ENCODE assay signal across 33 cellular contexts in genomic region chr7:132551928-132552327, GRCh38. TPM values are rescaled to one million over a fixed set of nuclear protein-coding genes. Genes with fewer than 3 reads are reported as not detected.
"Had no signal": no experiment of that assay in that cellular context is flagged by ENCODE, and none has a peak within 500 bp of the region (broad histone marks: within the 10 kb centered on the region; RNA-seq: fewer than 3 reads in every experiment).

No MANE protein-coding gene starts in this region.

- DNase-seq: activated B cell treated with CpG ODN at 0.5 μM for 24 hours; activated CD4-positive, alpha-beta T cell treated with anti-CD3 and anti-CD28 coated beads for 48 hours; activated CD4-positive, alpha-beta T cell treated with anti-CD3 and anti-CD28 coated beads, Interleukin-2, amount 50 U/mL, for 1 hour; activated CD4-positive, alpha-beta T cell treated with anti-CD3 and anti-CD28 coated beads, Interleukin-2, amount 50 U/mL, for 48 hours; activated CD8-positive, alpha-beta memory T cell treated with anti-CD3 and anti-CD28 coated beads for 24 hours; activated CD8-positive, alpha-beta T cell treated with anti-CD3 and anti-CD28 coated beads for 36 hours; activated effector memory CD4-positive, alpha-beta T cell treated with anti-CD3 and anti-CD28 coated beads, Interleukin-2, amount 50 U/mL, for 16 hours; activated naive CD4-positive, alpha-beta T cell treated with anti-CD3 and anti-CD28 coated beads for 36 hours; activated naive CD8-positive, alpha-beta T cell treated with anti-CD3 and anti-CD28 coated beads for 36 hours; activated naive CD8-positive, alpha-beta T cell treated with anti-CD3 and anti-CD28 coated beads, Interleukin-2, amount 50 U/mL, for 24 hours; activated T-cell treated with anti-CD3 and anti-CD28 coated beads, Interleukin-2, amount 50 U/mL, for 1 hour; activated T-cell treated with anti-CD3 and anti-CD28 coated beads, Interleukin-2, amount 50 U/mL, for 48 hours; adrenal gland; amygdala; aorta; body of pancreas; caudate nucleus; cortex of kidney; dermis blood vessel endothelial cell; effector CD4-positive, alpha-beta T cell; effector memory CD8-positive, alpha-beta T cell; foreskin fibroblast; head of caudate nucleus; hippocampal formation; T1000; WERI-Rb-1 had no signal

- H3K27me3 Mint-ChIP-seq: activated CD8-positive, alpha-beta T cell treated with anti-CD3 and anti-CD28 coated beads for 36 hours; activated naive CD8-positive, alpha-beta T cell treated with anti-CD3 and anti-CD28 coated beads for 36 hours had no signal

- H3K4me3 ChIP-seq: adrenal gland, body of pancreas had no signal

- H3K27ac ChIP-seq: adrenal gland, body of pancreas, WERI-Rb-1 had no signal

- H3K27me3 ChIP-seq: adrenal gland, body of pancreas had no signal

- ATAC-seq: activated CD4-positive, CD25-positive, alpha-beta regulatory T cell treated with anti-CD3 and anti-CD28 coated beads, Interleukin-2, amount 50 U/mL, for 24 hours; activated CD8-positive, alpha-beta T cell treated with anti-CD3 and anti-CD28 coated beads for 36 hours; activated naive CD8-positive, alpha-beta T cell treated with anti-CD3 and anti-CD28 coated beads, Interleukin-2, amount 50 U/mL, for 24 hours; body of pancreas; effector memory CD8-positive, alpha-beta T cell; esophagus mucosa had no signal

- H3K4me3 Mint-ChIP-seq: activated B cell treated with CpG ODN at 0.5 μM for 24 hours; activated CD8-positive, alpha-beta T cell treated with anti-CD3 and anti-CD28 coated beads for 36 hours; activated naive CD4-positive, alpha-beta T cell treated with anti-CD3 and anti-CD28 coated beads for 36 hours; activated naive CD4-positive, alpha-beta T cell treated with anti-CD3 and anti-CD28 coated beads, Interleukin-2, amount 50 U/mL, for 24 hours; activated naive CD8-positive, alpha-beta T cell treated with anti-CD3 and anti-CD28 coated beads for 36 hours; activated naive CD8-positive, alpha-beta T cell treated with anti-CD3 and anti-CD28 coated beads, Interleukin-2, amount 50 U/mL, for 24 hours; activated T-helper 1 cell treated with anti-CD3 and anti-CD28 coated beads, Interleukin-12 subunit alpha, Interleukin-12 subunit beta, Interleukin-2, Interleukin-4 antibody, amounts not matched to agents 30 ng/mL and 10 ng/mL and 1 ng/mL, durations not matched to agents 14 hours and 24 hours and 36 hours; effector memory CD8-positive, alpha-beta T cell; T-helper 2 cell treated with Interferon-gamma antibody and Interleukin-4, amounts not matched to agents 5 μg/mL and 100 μg/mL, for 36 hours had no signal

- H3K27ac Mint-ChIP-seq: activated B cell treated with CpG ODN at 0.5 μM for 24 hours; activated CD8-positive, alpha-beta T cell treated with anti-CD3 and anti-CD28 coated beads for 36 hours; activated naive CD4-positive, alpha-beta T cell treated with anti-CD3 and anti-CD28 coated beads for 36 hours; activated naive CD4-positive, alpha-beta T cell treated with anti-CD3 and anti-CD28 coated beads, Interleukin-2, amount 50 U/mL, for 24 hours; activated naive CD8-positive, alpha-beta T cell treated with anti-CD3 and anti-CD28 coated beads for 36 hours; activated naive CD8-positive, alpha-beta T cell treated with anti-CD3 and anti-CD28 coated beads, Interleukin-2, amount 50 U/mL, for 24 hours; activated T-helper 1 cell treated with anti-CD3 and anti-CD28 coated beads, Interleukin-12 subunit alpha, Interleukin-12 subunit beta, Interleukin-2, Interleukin-4 antibody, amounts not matched to agents 30 ng/mL and 10 ng/mL and 1 ng/mL, durations not matched to agents 14 hours and 24 hours and 36 hours; activated T-helper 2 cell treated with anti-CD3 and anti-CD28 coated beads, Interferon-gamma antibody, Interleukin-2, Interleukin-4, amounts not matched to agents 10 μg/mL and 5 μg/mL and 100 μg/mL, durations not matched to agents 14 hours and 24 hours and 36 hours; effector memory CD8-positive, alpha-beta T cell; T-helper 2 cell treated with Interferon-gamma antibody and Interleukin-4, amounts not matched to agents 5 μg/mL and 100 μg/mL, for 36 hours had no signal

- H3K4me1 ChIP-seq: adrenal gland, body of pancreas had no signal

- H3K4me1 Mint-ChIP-seq: activated B cell treated with CpG ODN at 0.5 μM for 24 hours; activated naive CD4-positive, alpha-beta T cell treated with anti-CD3 and anti-CD28 coated beads, Interleukin-2, amount 50 U/mL, for 24 hours; activated naive CD8-positive, alpha-beta T cell treated with anti-CD3 and anti-CD28 coated beads for 36 hours had no signal

- H3K36me3 ChIP-seq: adrenal gland, WERI-Rb-1 had no signal

RNA-seq across cellular contexts. Expression of gene PLXNA4, which starts 24.3 kb away (rescaled TPM):
- total RNA-seq: activated B cell treated with CpG ODN at 0.5 μM for 24 hours, epithelial cell of proximal tubule had no signal
